12 cellular contexts compared by ENCODE assay signal in genomic region chr3:119311191-119311925, GRCh38. TPM values are rescaled to one million over a fixed set of nuclear protein-coding genes. Genes with fewer than 3 reads are reported as not detected.
A peak's percentile ranks its signal among the peaks of the same experiment; 100 is the strongest.
DNase-seq lines count a peak whose midpoint lies in the region; ATAC-seq, FAIRE-seq and TF ChIP-seq lines count a peak whose summit lies in the region.
"Had no signal": no experiment of that assay in that cellular context is flagged by ENCODE, and none has a peak within 500 bp of the region (broad histone marks: within the 10 kb centered on the region; RNA-seq: fewer than 3 reads in every experiment).

No MANE protein-coding gene starts in this region.

- no peak for TF ChIP-seq CTCF in CD4-positive, alpha-beta T cell (IDR thresholded peaks at IDR 0.05)
- TF ChIP-seq CTCF in bronchial epithelial cell (IDR thresholded peaks at IDR 0.05; ENCODE audit: insufficient read depth, low read length, severe bottlenecking), result no peak

- intact Hi-C loops in CD4-positive, alpha-beta T cell (cut with DNase I, micrococcal nuclease), result no loop called here
- intact Hi-C loops in CD4-positive, alpha-beta memory T cell (cut with micrococcal nuclease), result no loop called here

- peaks cover 16% of the 10 kb centered on the region for H3K4me1 Mint-ChIP-seq in CD4-positive, alpha-beta T cell (ENCODE audit: low read depth)
- H3K4me1 Mint-ChIP-seq in CD4-positive, alpha-beta memory T cell, result peaks cover 5 to 19% (median 12%) of the 10 kb centered on the region in 4 donors

- peaks cover 2% of the 10 kb centered on the region for H3K79me2 ChIP-seq in mesendoderm (ENCODE audit: control insufficient read depth, insufficient read depth, low read length)

- H2BK120ac ChIP-seq in mesendoderm (ENCODE audit: low read depth, low read length), result no peak overlapping the region

- POLR2A ChIA-PET in CD4-positive, alpha-beta T cell (lab: Charles Lee), result interaction anchor here (1.0 kb wide), 1 partner anchor 30 kb away, joined by 3 read pairs; no protein-coding TSS in a partner anchor
- POLR2A ChIA-PET in CD4-positive, alpha-beta memory T cell (lab: Charles Lee; ENCODE audit: partially characterized antibody), result interaction anchor here (1.3 to 1.4 kb wide), 2 partner anchors 13 to 16 kb away, joined by 3 to 5 read pairs; no protein-coding TSS in a partner anchor

- FAIRE-seq in bronchial epithelial cell (lab: Jason Lieb, UNC), result no peak

- H4K5ac ChIP-seq in mesendoderm (ENCODE audit: low read length), result no peak overlapping the region

- ATAC-seq in CD4-positive, alpha-beta T cell (ENCODE audit: poor library complexity), result peak; percentile 55
- no peak for ATAC-seq in HG02970 (IDR thresholded peaks at IDR 0.05; ENCODE audit: low FRiP score, unreplicated experiment)

- H3K36me3 ChIP-seq in bronchial epithelial cell (ENCODE audit: control insufficient read depth, insufficient read depth, low read length) (no peaks in the 10 kb centered on the region), mesendoderm (ENCODE audit: control insufficient read depth, insufficient read depth, low read length) (no peaks in the 10 kb centered on the region)
- no peaks in the 10 kb centered on the region for H3K36me3 ChIP-seq in CD4-positive, alpha-beta memory T cell (ENCODE audit: insufficient read depth, low read length)

- H3K9ac ChIP-seq in mesendoderm (ENCODE audit: low read length), result no peak overlapping the region

- no peak overlapping the region for H3K18ac ChIP-seq in mesendoderm (ENCODE audit: low read length)

- peak overlapping the region; percentile 28 for H2BK5ac ChIP-seq in mesendoderm (ENCODE audit: low read length)

- no peak for DNase-seq in CD4-positive, alpha-beta T cell
- peak; percentile 82 for DNase-seq in LHCN-M2 (ENCODE audit: low read depth)
- DNase-seq in bronchial epithelial cell (ENCODE audit: low read depth), result peak; percentile 85
- peak; percentile 58 for DNase-seq in mesendoderm
- DNase-seq in CD4-positive, alpha-beta memory T cell, result no peak
- DNase-seq in substantia nigra (lab: John Stamatoyannopoulos, UW), result no peak
- DNase-seq in NCI-H446 (lab: John Stamatoyannopoulos, UW), result no peak
- DNase-seq: hypothalamus, NCI-H345 had no signal

- no peaks in the 10 kb centered on the region for H3K27me3 Mint-ChIP-seq in CD4-positive, alpha-beta T cell
- no peaks in the 10 kb centered on the region for H3K27me3 Mint-ChIP-seq in CD4-positive, alpha-beta memory T cell

- CTCF ChIA-PET in CD4-positive, alpha-beta T cell (lab: Charles Lee), result no interaction called here
- CTCF ChIA-PET in CD4-positive, alpha-beta memory T cell (lab: Charles Lee; ENCODE audit: partially characterized antibody), result interaction anchor here (0.9 kb wide), 1 partner anchor 11 kb away, joined by 3 read pairs; no protein-coding TSS in a partner anchor

- H3K4me1 ChIP-seq in mesendoderm (ENCODE audit: control insufficient read depth, low read depth, low read length), result peaks cover 10% of the 10 kb centered on the region
- H3K4me1 ChIP-seq in CD4-positive, alpha-beta memory T cell (ENCODE audit: insufficient read depth, low read length), result no peaks in the 10 kb centered on the region

- no peak overlapping the region for H2AK5ac ChIP-seq in mesendoderm (ENCODE audit: low read length)

- H3K36me3 Mint-ChIP-seq in CD4-positive, alpha-beta T cell (ENCODE audit: low read depth), result peaks cover 8% of the 10 kb centered on the region
- H3K36me3 Mint-ChIP-seq in CD4-positive, alpha-beta memory T cell, result peaks cover 7 to 29% of the 10 kb centered on the region in 2 donors

- no peaks in the 10 kb centered on the region for H3K9me3 ChIP-seq in CD4-positive, alpha-beta T cell (ENCODE audit: control insufficient read depth, low read length)
- H3K9me3 ChIP-seq in CD4-positive, alpha-beta memory T cell (ENCODE audit: control insufficient read depth in 1 of 2, low read length in 2 of 2), result no peaks in the 10 kb centered on the region

- no peaks in the 10 kb centered on the region for H3K9me3 Mint-ChIP-seq in CD4-positive, alpha-beta T cell
- no peaks in the 10 kb centered on the region for H3K9me3 Mint-ChIP-seq in CD4-positive, alpha-beta memory T cell

- no peak overlapping the region for H2BK15ac ChIP-seq in mesendoderm (replicated peaks; ENCODE audit: low read depth)

- H3K4me3 Mint-ChIP-seq in CD4-positive, alpha-beta T cell, result no peak overlapping the region
- H3K4me3 Mint-ChIP-seq in CD4-positive, alpha-beta memory T cell, result no peak overlapping the region

- H3K27ac Mint-ChIP-seq in CD4-positive, alpha-beta T cell, result peak overlapping the region; percentile 0
- H3K27ac Mint-ChIP-seq in CD4-positive, alpha-beta memory T cell, result peak overlapping the region in 2 of 7 donors; percentile 32 to 65

- WGBS in mesendoderm (ENCODE audit: extremely low coverage, insufficient coverage, low lambda C conversion rate), result no CpG with 5 or more reads among the region's 6 CpGs

- H3K4me3 ChIP-seq in bronchial epithelial cell (ENCODE audit: low read depth, low read length), result no peak overlapping the region
- no peak overlapping the region for H3K4me3 ChIP-seq in mesendoderm (ENCODE audit: low read length)
- H3K4me3 ChIP-seq in CD4-positive, alpha-beta memory T cell (ENCODE audit: low read length in 2 of 2), result no peak overlapping the region

- H3K4ac ChIP-seq in mesendoderm (ENCODE audit: low read depth, low read length), result no peak overlapping the region

- no peaks in the 10 kb centered on the region for H3K27me3 ChIP-seq in CD4-positive, alpha-beta T cell (ENCODE audit: control insufficient read depth, insufficient read depth, low read length)
- H3K27me3 ChIP-seq in bronchial epithelial cell (ENCODE audit: control insufficient read depth, insufficient read depth, low read length) (no peaks in the 10 kb centered on the region), mesendoderm (ENCODE audit: insufficient read depth, low read length, poor library complexity) (no peaks in the 10 kb centered on the region)
- no peaks in the 10 kb centered on the region for H3K27me3 ChIP-seq in CD4-positive, alpha-beta memory T cell (ENCODE audit: insufficient read depth, low read length)

- no peak overlapping the region for H3K27ac ChIP-seq in CD4-positive, alpha-beta T cell (ENCODE audit: low read depth, low read length)
- H3K27ac ChIP-seq in mesendoderm (ENCODE audit: low read depth, low read length) (peak overlapping the region; percentile 17), substantia nigra (ENCODE audit: low read depth, low read length, poor library complexity, severe bottlenecking) (no peak overlapping the region)
- no peak overlapping the region for H3K27ac ChIP-seq in CD4-positive, alpha-beta memory T cell (ENCODE audit: low read depth, low read length)

- H3K23ac ChIP-seq in mesendoderm (ENCODE audit: low read length), result no peak overlapping the region

- H3K4me2 ChIP-seq in mesendoderm (ENCODE audit: low read length), result no peak overlapping the region

- H3K56ac ChIP-seq in mesendoderm (ENCODE audit: low read length), result no peak overlapping the region

- no peak overlapping the region for H4K8ac ChIP-seq in mesendoderm (ENCODE audit: low read depth, low read length)

- peaks cover 13% of the 10 kb centered on the region for H3K79me1 ChIP-seq in mesendoderm (ENCODE audit: low read length)

RNA-seq across cellular contexts. Expression of gene ARHGAP31, which starts 17.2 kb away (rescaled TPM):
- 1 to 10 TPM; 2.4 to 2.9 TPM for total RNA-seq in CD4-positive, alpha-beta T cell
- total RNA-seq in LHCN-M2 (2014; rRNA removed) (7.7 and 8.3 TPM in 2 replicates), bronchial epithelial cell (0.26 TPM in 2 replicates)
- 10.2 TPM for polyA plus RNA-seq in LHCN-M2 (2012)
- 2.5 TPM for polyA plus RNA-seq in mesendoderm (2013, experiment 1 of 2)
- 2.4 TPM for polyA plus RNA-seq in mesendoderm (2013, experiment 2 of 2)
- total RNA-seq in CD4-positive, alpha-beta memory T cell, result 1 to 10 TPM; 4.5 to 5.8 TPM
- 1 to 10 TPM; 1.2 to 6.2 TPM for polyA plus RNA-seq in CD4-positive, alpha-beta memory T cell
- total RNA-seq: G401 had no signal
- polyA plus RNA-seq: neural cell had no signal

Comparison
In these comparisons a context has a peak if more than half of its experiments do, and no peak if none do; other contexts are left out.
1. DNase-seq: peak in LHCN-M2 (single experiment), bronchial epithelial cell (single experiment) and mesendoderm (single experiment); none in CD4-positive, alpha-beta T cell (0 of 10), CD4-positive, alpha-beta memory T cell (0 of 5), substantia nigra (0 of 49) and NCI-H446 (0 of 2).